10 cellular contexts compared by ENCODE assay signal in the genomic region with DNA sequence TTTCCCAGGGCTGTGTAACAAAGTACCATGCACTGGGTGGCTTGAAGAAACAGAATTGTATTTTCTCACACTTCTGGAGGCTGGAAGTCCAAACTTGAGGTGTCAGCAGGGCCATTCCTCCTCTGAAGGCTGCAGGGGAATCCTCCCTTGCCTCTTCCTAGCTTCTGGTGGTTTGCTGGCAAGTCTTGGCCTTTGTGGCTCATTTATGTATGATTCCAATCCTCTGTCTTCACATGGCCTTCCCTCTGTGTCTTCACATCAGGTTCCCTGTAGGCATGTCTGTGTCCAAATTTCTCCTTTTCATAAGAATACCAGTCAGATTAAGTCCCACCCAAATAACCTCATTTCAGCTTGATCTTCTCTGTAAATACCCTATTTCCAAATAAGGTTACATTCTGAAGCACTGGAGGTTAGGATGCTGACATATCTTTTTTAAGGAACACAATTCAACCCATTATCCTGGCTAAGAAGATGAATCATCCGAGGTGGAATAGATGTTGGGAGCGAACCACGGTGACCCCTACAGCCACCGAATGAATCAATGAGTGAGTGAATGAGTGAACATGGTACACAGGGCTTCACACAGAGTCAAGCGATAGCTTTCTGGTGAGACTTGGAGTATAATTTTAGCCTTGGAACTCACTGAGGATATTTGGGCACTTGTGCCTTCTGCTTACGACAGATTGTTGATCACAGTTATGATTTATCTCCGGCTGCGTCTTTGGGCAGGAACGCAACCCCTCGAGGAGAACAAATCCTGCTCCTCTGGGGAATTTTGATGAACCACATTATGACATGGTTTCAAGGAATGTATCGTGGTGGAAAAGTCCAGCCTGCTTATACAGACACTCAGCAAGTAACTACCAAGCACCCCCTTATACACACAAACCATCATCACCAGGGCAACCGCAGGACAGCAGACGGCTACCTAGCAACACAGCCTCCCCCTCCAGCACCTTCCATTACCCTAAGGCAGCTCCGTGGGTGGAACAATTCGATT. TPM values are rescaled to one million over a fixed set of nuclear protein-coding genes. Genes with fewer than 3 reads are reported as not detected.
DNase-seq lines count a peak whose midpoint lies in the region; ATAC-seq and TF ChIP-seq lines count a peak whose summit lies in the region.
"Had no signal": no experiment of that assay in that cellular context is flagged by ENCODE, and none has a peak within 500 bp of the region (broad histone marks: within the 10 kb centered on the region; RNA-seq: fewer than 3 reads in every experiment).

No MANE protein-coding gene starts in this region.

- H3K36me3 Mint-ChIP-seq in activated CD8-positive, alpha-beta T cell treated with anti-CD3 and anti-CD28 coated beads for 36 hours (ENCODE audit: low read depth): no peaks in the 10 kb centered on the region

- TF ChIP-seq CTCF in activated CD8-positive, alpha-beta T cell treated with anti-CD3 and anti-CD28 coated beads for 36 hours (IDR thresholded peaks at IDR 0.05): no peak

- H3K4me2 ChIP-seq in skeletal muscle satellite cell (ENCODE audit: low read length): peak overlapping the region; percentile 65

- no peaks in the 10 kb centered on the region for H3K9me3 ChIP-seq in skeletal muscle satellite cell (replicated peaks; ENCODE audit: low read length)

- peak overlapping the region; percentile 37 for H3K4me3 ChIP-seq in skeletal muscle satellite cell (ENCODE audit: low read length)

- H3K9ac ChIP-seq in skeletal muscle satellite cell (ENCODE audit: low read depth, low read length): peak overlapping the region; percentile 84
- H3K9ac ChIP-seq: parathyroid adenoma had no signal

- intact Hi-C loops in activated CD8-positive, alpha-beta T cell treated with anti-CD3 and anti-CD28 coated beads for 36 hours (cut with micrococcal nuclease): no loop called here

- H3K9me3 Mint-ChIP-seq in activated CD8-positive, alpha-beta T cell treated with anti-CD3 and anti-CD28 coated beads for 36 hours: no peaks in the 10 kb centered on the region

- no peaks in the 10 kb centered on the region for H3K36me3 ChIP-seq in skeletal muscle satellite cell (ENCODE audit: insufficient read depth, low read length)

- peak; percentile 50 for DNase-seq in GOT3 (lab: John Stamatoyannopoulos, UW)
- peak; percentile 97 for DNase-seq in amniotic stem cell (lab: John Stamatoyannopoulos, UW)
- DNase-seq in glomerular visceral epithelial cell (ENCODE audit: extremely low spot score): peak; percentile 98
- DNase-seq in SW 1271 (lab: John Stamatoyannopoulos, UW): no peak
- DNase-seq in DMS53 (lab: John Stamatoyannopoulos, UW): no peak
- no peak for DNase-seq in activated CD8-positive, alpha-beta T cell treated with anti-CD3 and anti-CD28 coated beads for 36 hours
- DNase-seq: NCI-H187 had no signal

- H3K4me1 Mint-ChIP-seq in activated CD8-positive, alpha-beta T cell treated with anti-CD3 and anti-CD28 coated beads for 36 hours (ENCODE audit: low read depth): no peaks in the 10 kb centered on the region

- H3K27me3 Mint-ChIP-seq in activated CD8-positive, alpha-beta T cell treated with anti-CD3 and anti-CD28 coated beads for 36 hours: no peaks in the 10 kb centered on the region

- CTCF ChIA-PET in activated CD8-positive, alpha-beta T cell treated with anti-CD3 and anti-CD28 coated beads for 36 hours (lab: Charles Lee): interaction anchor here (1.0 kb wide), 1 partner anchor 75 kb away, joined by 3 read pairs; no protein-coding TSS in a partner anchor

- peaks cover 52% of the 10 kb centered on the region for H3K4me1 ChIP-seq in skeletal muscle satellite cell (ENCODE audit: control insufficient read depth, insufficient read depth, low read length)
- H3K4me1 ChIP-seq: parathyroid adenoma had no signal

- ATAC-seq in GM18511 (IDR thresholded peaks at IDR 0.05; ENCODE audit: unreplicated experiment): no peak
- no peak for ATAC-seq in activated CD8-positive, alpha-beta T cell treated with anti-CD3 and anti-CD28 coated beads for 36 hours

- H3K27ac Mint-ChIP-seq in activated CD8-positive, alpha-beta T cell treated with anti-CD3 and anti-CD28 coated beads for 36 hours: no peak overlapping the region

- H3K4me3 Mint-ChIP-seq in activated CD8-positive, alpha-beta T cell treated with anti-CD3 and anti-CD28 coated beads for 36 hours: no peak overlapping the region

- POLR2A ChIA-PET in activated CD8-positive, alpha-beta T cell treated with anti-CD3 and anti-CD28 coated beads for 36 hours (lab: Charles Lee): no interaction called here

- H3K27me3 ChIP-seq in skeletal muscle satellite cell (ENCODE audit: control insufficient read depth, insufficient read depth, low read length): no peaks in the 10 kb centered on the region

RNA-seq across cellular contexts. Expression of gene MICAL2, which starts 34.3 kb away (rescaled TPM):
- total RNA-seq in skeletal muscle satellite cell (2012; rRNA removed): 25.6 and 43.9 TPM in 2 replicates
- total RNA-seq in activated CD8-positive, alpha-beta T cell treated with anti-CD3 and anti-CD28 coated beads for 36 hours: 100 to 1,000 TPM in 1 of 2 experiments, 10 to 100 TPM in 1; 99.8 to 105 TPM

Comparison
In these comparisons a context has a peak if more than half of its experiments do, and no peak if none do; other contexts are left out.
1. DNase-seq: peak in GOT3 (single experiment), amniotic stem cell (single experiment) and glomerular visceral epithelial cell (single experiment); none in SW 1271 (0 of 2), DMS53 (single experiment) and activated CD8-positive, alpha-beta T cell treated with anti-CD3 and anti-CD28 coated beads for 36 hours (single experiment).